In genomic region chr2:60499082-60499429, GRCh38 we compare ENCODE assay signal across 17 cellular contexts. TPM values are rescaled to one million over a fixed set of nuclear protein-coding genes. Genes with fewer than 3 reads are reported as not detected.
DNase-seq lines count a peak whose midpoint lies in the region; ATAC-seq, FAIRE-seq and TF ChIP-seq lines count a peak whose summit lies in the region.
"Had no signal": no experiment of that assay in that cellular context is flagged by ENCODE, and none has a peak within 500 bp of the region (broad histone marks: within the 10 kb centered on the region; RNA-seq: fewer than 3 reads in every experiment).

No MANE protein-coding gene starts in this region.

- H4K20me1 ChIP-seq in GM12878 (ENCODE audit: control insufficient read depth, insufficient read depth) = no peaks in the 10 kb centered on the region

- WGBS in GM12878 (ENCODE audit: insufficient coverage, insufficient replicate concordance, low lambda C conversion rate, missing lambda C conversion rate) = 54% methylated on average over 6 of the region's 6 CpGs

- ATAC-seq in GM18505 (IDR thresholded peaks at IDR 0.05; ENCODE audit: unreplicated experiment) (peak; percentile 40), GM21390 (IDR thresholded peaks at IDR 0.05; ENCODE audit: unreplicated experiment) (peak; percentile 26), HG02981 (IDR thresholded peaks at IDR 0.05; ENCODE audit: unreplicated experiment) (peak; percentile 36), GM12878 (peak; percentile 42; the same call in 2 of the 3 replicates)

- H3K9me3 ChIP-seq in GM12878 (replicated peaks; ENCODE audit: control insufficient read depth, insufficient read depth, low read length) = no peaks in the 10 kb centered on the region
- H3K9me3 ChIP-seq: left ventricle myocardium inferior had no signal

- no TSS peak for BruUV-seq in GM12878 (replicated peaks; lab: Mats Ljungman, UMichigan)

- TF ChIP-seq POLR2A in GM18505 (IDR thresholded peaks at IDR 0.05; ENCODE audit: borderline replicate concordance, extremely low read depth, insufficient read depth, insufficient read length) (no peak), GM12878 (IDR thresholded peaks at IDR 0.05; ENCODE audit: low read depth, low read length) (no peak)

- peak overlapping the region; percentile 5; the same call in 1 of the 2 replicates for H3K4me2 ChIP-seq in GM12878 (ENCODE audit: control insufficient read depth, insufficient read depth)

- TF ChIP-seq EP300 in GM12878 (IDR thresholded peaks at IDR 0.05; ENCODE audit: borderline replicate concordance in 1 of 2, control insufficient read depth in 1 of 2, low read depth in 2 of 2, low read length in 2 of 2) = no peak

- no peak overlapping the region for H3K4me3 ChIP-seq in GM12878
- H3K4me3 ChIP-seq: GM23248, left ventricle myocardium inferior had no signal

- RAD21 ChIA-PET in GM12878 (lab: Charles Lee; ENCODE audit: unreplicated experiment) = no interaction called here

- DNase-seq in GM12878 (ENCODE audit: low read depth, low spot score) = no peak
- DNase-seq in cortex of kidney (lab: John Stamatoyannopoulos, UW) = no peak
- DNase-seq in NCI-H2227 treated with DMSO at 0.1 percent for 48 hours (lab: John Stamatoyannopoulos, UW) = no peak
- no peak for DNase-seq in RPMI8226
- no peak for DNase-seq in RCC 7860 (ENCODE audit: low spot score)
- DNase-seq: GM23248; left ventricle myocardium inferior; NCI-H1436; occipital lobe; right cardiac atrium; stimulated activated CD4-positive, alpha-beta T cell treated with anti-CD3 and anti-CD28 coated beads, Interleukin-2, amount 100 ng/mL, for 24 hours; substantia nigra had no signal

- TF ChIP-seq RAD21 in GM12878 (IDR thresholded peaks at IDR 0.05; ENCODE audit: insufficient read depth, low read depth, low read length) = no peak

- H3K9ac ChIP-seq in GM12878 (ENCODE audit: control insufficient read depth, insufficient read depth, low read length) = no peak overlapping the region
- H3K9ac ChIP-seq: GM23248 had no signal

- CTCF ChIA-PET in GM12878 (lab: Yijun Ruan, JAX) = no interaction called here

- no peak overlapping the region for H2AFZ ChIP-seq in GM12878 (ENCODE audit: control insufficient read depth, low read depth, low read length)
- H2AFZ ChIP-seq: GM23248 had no signal

- SMC1A ChIA-PET in GM12878 (lab: Charles Lee; ENCODE audit: uncharacterized antibody, unreplicated experiment) = interaction anchor here (0.6 to 1.1 kb wide), 4 partner anchors 9 to 59 kb away, joined by 3 to 4 read pairs (median 3); no protein-coding TSS in a partner anchor

- H3K36me3 ChIP-seq in GM12878 (ENCODE audit: control insufficient read depth in 2 of 2, insufficient read depth in 2 of 2, low read length in 1 of 2) = peaks cover 0 to 11% of the 10 kb centered on the region in 2 experiments; a peak in 1 of 4 replicates
- H3K36me3 ChIP-seq: left ventricle myocardium inferior had no signal

- no peak for TF ChIP-seq CTCF in GM12878 (IDR thresholded peaks at IDR 0.05 in 2 of 3, conservative IDR thresholded peaks at IDR 0.05 in 1 of 3; ENCODE audit: control insufficient read depth in 2 of 3, extremely low read depth in 1 of 3, insufficient read depth in 1 of 3, low read depth in 3 of 3, low read length in 3 of 3)

- no peaks in the 10 kb centered on the region for H3K27me3 ChIP-seq in GM12878 (replicated peaks in 1 of 2; ENCODE audit: control insufficient read depth in 2 of 2, insufficient read depth in 2 of 2, low read length in 1 of 2)

- in situ Hi-C loops in GM12878 (cut with MboI) = no loop called here

- H3K27ac ChIP-seq in GM12878 (ENCODE audit: control insufficient read depth, insufficient read depth) = 0 out of 2 replicates have a peak overlapping the region, but pooled peaks have one; percentile 5
- H3K27ac ChIP-seq: GM23248 had no signal

- H3K79me2 ChIP-seq in GM12878 (ENCODE audit: control insufficient read depth, insufficient read depth, low read length) = peaks cover 31% of the 10 kb centered on the region

- POLR2A ChIA-PET in GM12878 (lab: Charles Lee) = no interaction called here

- peaks cover 22% of the 10 kb centered on the region for H3K4me1 ChIP-seq in GM12878 (ENCODE audit: control insufficient read depth, insufficient read depth, low read length)

- intact Hi-C loops in GM12878 (cut with micrococcal nuclease; ENCODE audit: unreplicated experiment) = no loop called here

- FAIRE-seq in GM12878 (lab: Jason Lieb, UNC) = no peak
- no peak for FAIRE-seq in RCC 7860 (lab: Jason Lieb, UNC)
- FAIRE-seq: colon, G401.6 had no signal

TF ChIP-seq in GM12878, 131 proteins besides CTCF, POLR2A, EP300 and RAD21:
- TF ChIP-seq CUX1 (IDR thresholded peaks at IDR 0.05; ENCODE audit: insufficient replicate concordance, low read depth, low read length) (no peak), FOXK2 (IDR thresholded peaks at IDR 0.05) (no peak), ZNF384 (IDR thresholded peaks at IDR 0.05; ENCODE audit: borderline replicate concordance, low read depth, low read length) (no peak), SREBF2 (IDR thresholded peaks at IDR 0.05; ENCODE audit: low read length) (no peak)

RNA-seq across cellular contexts. Expression of gene BCL11A, which starts 54.4 kb away (rescaled TPM):
- total RNA-seq in GM12878 (2013; cell fraction: nucleolus; rRNA removed) = 2.6 and 3.2 TPM in 2 replicates
- total RNA-seq in GM12878 (2014; rRNA removed) (12.6 and 13.2 TPM in 2 replicates), GM12878 (2014; rRNA removed; fragmentation: Illumina TruSeq; extraction: Trizol) (9.4 and 11.1 TPM in 2 replicates), GM12878 (2021) (22.7 and 26.6 TPM in 2 replicates)
- 13.7 TPM for polyA plus RNA-seq in GM12878 (2011; ENCODE audit: low read depth)
- polyA plus RNA-seq in GM12878 (2011; rRNA removed) (not detected in 2 replicates), GM12878 (2014; fragmentation: Illumina TruSeq; extraction: Trizol) (10.7 and 11.1 TPM in 2 replicates), GM12878 (2014; fragmentation: Nextera tagmentation; extraction: Ambion mirVana) (10 to 100 TPM in 1 of 2 experiments, 1 to 10 TPM in 1; 9.0 to 11.2 TPM), GM12878 (2014; rRNA removed) (7.5 and 8.1 TPM in 2 replicates), GM12878 (2016; fragmentation: Nextera tagmentation; extraction: Ambion mirVana) (1 to 10 TPM; 8.4 to 9.9 TPM)
- polyA plus RNA-seq in GM12878 (2011; cell fraction: cytosol; rRNA removed) = not detected in 2 replicates
- polyA plus RNA-seq in GM12878 (2011; cell fraction: nucleus; rRNA removed) = not detected in 2 replicates
- 21.4 TPM in 2 replicates for polyA plus RNA-seq in GM12878 (2012)
- not detected in 2 replicates for polyA minus RNA-seq in GM12878 (2011; rRNA and poly(A)+ RNA removed)
- not detected in 2 replicates for polyA minus RNA-seq in GM12878 (2011; cell fraction: cytosol; rRNA and poly(A)+ RNA removed)
- not detected in 2 replicates for polyA minus RNA-seq in GM12878 (2011; cell fraction: nucleus; rRNA and poly(A)+ RNA removed)
